Comparison of ENCODE assay signal across 10 cellular contexts in genomic region chr12:96236221-96236822, GRCh38. TPM values are rescaled to one million over a fixed set of nuclear protein-coding genes. Genes with fewer than 3 reads are reported as not detected.
DNase-seq lines count a peak whose midpoint lies in the region; ATAC-seq, FAIRE-seq and TF ChIP-seq lines count a peak whose summit lies in the region.
"Had no signal": no experiment of that assay in that cellular context is flagged by ENCODE, and none has a peak within 500 bp of the region (broad histone marks: within the 10 kb centered on the region; RNA-seq: fewer than 3 reads in every experiment).

No MANE protein-coding gene starts in this region.

- TF ChIP-seq POLR2A in endothelial cell of umbilical vein (IDR thresholded peaks at IDR 0.05; ENCODE audit: low read depth, low read length): no peak

- no peak overlapping the region for H3K27ac ChIP-seq in CD8-positive, alpha-beta T cell (ENCODE audit: low read depth, low read length)
- H3K27ac ChIP-seq in endothelial cell of umbilical vein (ENCODE audit: insufficient read depth, low read depth, low read length): peak overlapping the region; percentile 86

- H3K4me1 ChIP-seq in CD8-positive, alpha-beta T cell (ENCODE audit: insufficient read depth, low read length): peaks cover 36% of the 10 kb centered on the region
- H3K4me1 ChIP-seq in endothelial cell of umbilical vein (ENCODE audit: control insufficient read depth, extremely low read depth, insufficient read depth, low read length): peaks cover 82% of the 10 kb centered on the region

- POLR2A ChIA-PET in CD8-positive, alpha-beta T cell (lab: Charles Lee): no interaction called here
- POLR2A ChIA-PET in endothelial cell of umbilical vein (lab: Charles Lee): no interaction called here

- CTCF ChIA-PET in CD8-positive, alpha-beta T cell (lab: Charles Lee): interaction anchor here (2.5 kb wide), 1 partner anchor 21 kb away, joined by 12 read pairs; no protein-coding TSS in a partner anchor
- CTCF ChIA-PET in endothelial cell of umbilical vein (lab: Charles Lee): interaction anchor here (1.3 to 1.8 kb wide), 2 partner anchors 19 to 21 kb away, joined by 7 to 8 read pairs; no protein-coding TSS in a partner anchor

- H3K79me2 ChIP-seq in endothelial cell of umbilical vein (ENCODE audit: control insufficient read depth, insufficient read depth, low read length): peaks cover 98% of the 10 kb centered on the region

- BruUV-seq in endothelial cell of umbilical vein (replicated peaks; lab: Mats Ljungman, UMichigan): no TSS peak

- H3K36me3 Mint-ChIP-seq in CD8-positive, alpha-beta T cell: peaks cover 20% of the 10 kb centered on the region
- H3K36me3 Mint-ChIP-seq in T-helper 17 cell (ENCODE audit: low read depth) (peaks cover 10% of the 10 kb centered on the region), osteocyte (ENCODE audit: unreplicated experiment) (peaks cover 6% of the 10 kb centered on the region)

- no peak overlapping the region for H3K4me3 ChIP-seq in CD8-positive, alpha-beta T cell (ENCODE audit: low read depth, low read length)
- no peak overlapping the region for H3K4me3 ChIP-seq in endothelial cell of umbilical vein (replicated peaks in 1 of 3; ENCODE audit: insufficient read depth in 1 of 3, low read depth in 1 of 3, low read length in 3 of 3)

- no peaks in the 10 kb centered on the region for H3K27me3 Mint-ChIP-seq in CD8-positive, alpha-beta T cell (ENCODE audit: low read depth)
- no peaks in the 10 kb centered on the region for H3K27me3 Mint-ChIP-seq in T-helper 17 cell
- no peaks in the 10 kb centered on the region for H3K27me3 Mint-ChIP-seq in osteocyte (ENCODE audit: unreplicated experiment)
- H3K27me3 Mint-ChIP-seq: naive B cell had no signal

- no peaks in the 10 kb centered on the region for H3K36me3 ChIP-seq in CD8-positive, alpha-beta T cell (ENCODE audit: insufficient read depth, low read length)
- peaks cover 20 to 48% of the 10 kb centered on the region in 2 experiments for H3K36me3 ChIP-seq in endothelial cell of umbilical vein (ENCODE audit: control insufficient read depth in 2 of 2, extremely low read depth in 1 of 2, insufficient read depth in 2 of 2, low read length in 2 of 2)

- no peak overlapping the region for H3K4me2 ChIP-seq in endothelial cell of umbilical vein (ENCODE audit: insufficient read depth, low read length)

- H3K9me3 ChIP-seq in CD8-positive, alpha-beta T cell (ENCODE audit: low read length): no peaks in the 10 kb centered on the region
- H3K9me3 ChIP-seq in T-helper 17 cell (ENCODE audit: control insufficient read depth, low read length, poor library complexity, severe bottlenecking) (no peaks in the 10 kb centered on the region), endothelial cell of umbilical vein (replicated peaks; ENCODE audit: control insufficient read depth, insufficient read depth, low read length) (no peaks in the 10 kb centered on the region)

- intact Hi-C loops in CD8-positive, alpha-beta T cell (cut with DNase I, micrococcal nuclease): no loop called here
- intact Hi-C loops in endothelial cell of umbilical vein (cut with micrococcal nuclease): loop anchor here (2.0 kb wide), 2 partner anchors 18 to 174 kb away; no protein-coding TSS in a partner anchor

- no peak overlapping the region for H2AFZ ChIP-seq in endothelial cell of umbilical vein (ENCODE audit: low read depth, low read length)

- DNase-seq in CD8-positive, alpha-beta T cell: peak in 2 of 7 experiments; percentile 25 to 42
- DNase-seq in T-helper 17 cell (peak in 1 of 3 donors; percentile 30), endothelial cell of umbilical vein (ENCODE audit: low read depth, low spot score) (no peak), osteocyte (ENCODE audit: extremely low spot score, unreplicated experiment) (no peak), NCI-H69 (lab: John Stamatoyannopoulos, UW) (no peak)
- DNase-seq in effector CD8-positive, alpha-beta T cell (lab: John Stamatoyannopoulos, UW): no peak
- DNase-seq: HCEC 1CT, naive B cell had no signal

- peaks cover 21% of the 10 kb centered on the region for H4K20me1 ChIP-seq in endothelial cell of umbilical vein (replicated peaks; ENCODE audit: control insufficient read depth, extremely low read depth, insufficient read depth, low read length)

- H3K4me3 Mint-ChIP-seq in CD8-positive, alpha-beta T cell: peak overlapping the region; percentile 29
- H3K4me3 Mint-ChIP-seq in T-helper 17 cell (peak overlapping the region; percentile 63), osteocyte (ENCODE audit: unreplicated experiment) (no peak overlapping the region)

- H3K4me1 Mint-ChIP-seq in CD8-positive, alpha-beta T cell (ENCODE audit: low read depth): peaks cover 57% of the 10 kb centered on the region
- peaks cover 62% of the 10 kb centered on the region for H3K4me1 Mint-ChIP-seq in T-helper 17 cell
- H3K4me1 Mint-ChIP-seq in osteocyte (ENCODE audit: unreplicated experiment): peaks cover 59% of the 10 kb centered on the region

- H3K9me3 Mint-ChIP-seq in CD8-positive, alpha-beta T cell: no peaks in the 10 kb centered on the region
- no peaks in the 10 kb centered on the region for H3K9me3 Mint-ChIP-seq in osteocyte (ENCODE audit: unreplicated experiment)
- H3K9me3 Mint-ChIP-seq: naive B cell had no signal

- no peak for FAIRE-seq in endothelial cell of umbilical vein (lab: Jason Lieb, UNC)

- TF ChIP-seq CTCF in CD8-positive, alpha-beta T cell (IDR thresholded peaks at IDR 0.05): no peak
- TF ChIP-seq CTCF in endothelial cell of umbilical vein (IDR thresholded peaks at IDR 0.05; ENCODE audit: extremely low read depth in 1 of 2, insufficient read depth in 1 of 2, low read depth in 1 of 2, low read length in 2 of 2) (no peak), osteocyte (IDR thresholded peaks at IDR 0.05) (no peak)

- H3K9ac ChIP-seq in endothelial cell of umbilical vein (replicated peaks; ENCODE audit: extremely low read depth, insufficient read depth, low read length): peak overlapping the region; percentile 33

- H3K9me1 ChIP-seq in endothelial cell of umbilical vein (replicated peaks; ENCODE audit: control insufficient read depth, extremely low read depth, insufficient read depth, low read length): no peaks in the 10 kb centered on the region

- dilution Hi-C loops in endothelial cell of umbilical vein (cut with MboI; ENCODE audit: extremely low pct_ligation_motif_present, low sequenced_read_pairs): no loop called here

- H3K27ac Mint-ChIP-seq in CD8-positive, alpha-beta T cell: peak overlapping the region; percentile 64
- H3K27ac Mint-ChIP-seq in T-helper 17 cell: no peak overlapping the region
- peak overlapping the region; percentile 94 for H3K27ac Mint-ChIP-seq in osteocyte (ENCODE audit: unreplicated experiment)

- ATAC-seq in CD8-positive, alpha-beta T cell: peak; percentile 39
- peak; percentile 68 for ATAC-seq in T-helper 17 cell
- no peak for ATAC-seq in HG03095 (IDR thresholded peaks at IDR 0.05; ENCODE audit: unreplicated experiment)
- ATAC-seq in HG03460 (IDR thresholded peaks at IDR 0.05; ENCODE audit: unreplicated experiment): no peak

- H3K27me3 ChIP-seq in CD8-positive, alpha-beta T cell (ENCODE audit: insufficient read depth, low read length): no peaks in the 10 kb centered on the region
- no peaks in the 10 kb centered on the region for H3K27me3 ChIP-seq in endothelial cell of umbilical vein (ENCODE audit: control insufficient read depth in 2 of 2, insufficient read depth in 2 of 2, low read length in 2 of 2)

TF ChIP-seq in endothelial cell of umbilical vein, 7 proteins besides CTCF, POLR2A, EP300 and RAD21:
- no peak for TF ChIP-seq GATA2 (IDR thresholded peaks at IDR 0.05; ENCODE audit: insufficient read depth, insufficient read length, low read depth, low read length)
- no peak for TF ChIP-seq MAX (IDR thresholded peaks at IDR 0.05; ENCODE audit: insufficient read depth, insufficient read length)
- peak; percentile 25 for TF ChIP-seq POLR2AphosphoS5 (IDR thresholded peaks at IDR 0.05; ENCODE audit: insufficient read depth, low read depth, low read length)
- no peak for TF ChIP-seq EZH2 (IDR thresholded peaks at IDR 0.05; ENCODE audit: borderline replicate concordance, low read depth, low read length, severe bottlenecking)
- TF ChIP-seq FOS (IDR thresholded peaks at IDR 0.05; ENCODE audit: borderline replicate concordance, insufficient read depth, low read length): no peak

RNA-seq across cellular contexts. Expression of gene ELK3, which starts 42.1 kb away (rescaled TPM):
- total RNA-seq in CD8-positive, alpha-beta T cell: 10 to 100 TPM; 11.2 to 11.6 TPM
- total RNA-seq in T-helper 17 cell (10 to 100 TPM; 68.8 to 71.2 TPM), endothelial cell of umbilical vein (128 and 132 TPM in 2 replicates), osteocyte (49.3 and 49.5 TPM in 2 replicates)
- polyA plus RNA-seq in endothelial cell of umbilical vein: 51.4 and 64.8 TPM in 2 replicates
- polyA plus RNA-seq in endothelial cell of umbilical vein (2011; cell fraction: cytosol; rRNA removed): 65.6 and 73.3 TPM in 2 replicates
- 55.3 and 57.1 TPM in 2 replicates for polyA plus RNA-seq in endothelial cell of umbilical vein (2011; cell fraction: nucleus; rRNA removed)
- 123 and 151 TPM in 2 replicates for polyA plus RNA-seq in endothelial cell of umbilical vein (2012)
- 66.8 and 84.1 TPM in 2 replicates for polyA minus RNA-seq in endothelial cell of umbilical vein
- 6.1 TPM for polyA minus RNA-seq in endothelial cell of umbilical vein (2011; cell fraction: cytosol; rRNA and poly(A)+ RNA removed)
- 76.7 and 83.6 TPM in 2 replicates for polyA minus RNA-seq in endothelial cell of umbilical vein (2011; cell fraction: nucleus; rRNA and poly(A)+ RNA removed)

Comparison
In these comparisons a context has a peak if more than half of its experiments do, and no peak if none do; other contexts are left out.
1. ATAC-seq: peak in CD8-positive, alpha-beta T cell (single experiment) and T-helper 17 cell (single experiment); none in HG03095 (single experiment) and HG03460 (single experiment).